1 cellular context compared by ENCODE assay signal in the genomic region with DNA sequence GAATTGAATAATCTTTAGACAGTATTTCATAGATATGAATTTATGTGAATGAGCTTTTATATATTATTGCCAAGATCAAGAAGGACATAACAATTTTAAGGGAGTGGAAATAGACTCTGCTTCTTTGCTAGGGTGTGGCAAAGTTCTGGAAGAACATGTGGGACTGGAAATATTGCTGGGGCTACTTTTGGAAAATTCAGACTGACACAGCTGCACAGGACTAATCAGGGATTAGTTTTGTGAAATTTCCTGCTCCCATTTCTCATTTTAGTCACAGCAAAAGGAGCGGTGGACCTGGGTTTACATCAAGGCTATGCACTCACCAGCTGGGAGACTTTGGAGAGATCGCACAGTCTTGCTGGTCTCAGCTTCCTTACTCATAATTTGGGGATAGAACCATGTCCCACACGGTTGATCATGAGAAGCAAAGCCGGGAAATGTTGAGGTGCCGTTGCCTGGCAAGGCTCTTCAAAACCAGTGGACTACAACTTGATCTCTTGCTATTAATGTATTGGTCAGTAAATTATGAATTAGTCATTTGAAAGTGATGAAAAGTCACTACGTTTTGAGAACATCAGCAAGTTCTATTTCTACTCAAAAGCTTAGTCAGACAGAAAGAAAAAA.
TF ChIP-seq lines count a peak whose summit lies in the region.

No MANE protein-coding gene starts in this region.

TF ChIP-seq in HCT116, 20 proteins besides CTCF, POLR2A, EP300 and RAD21 (continued from another document):
- no peak for TF ChIP-seq ZBTB33 (IDR thresholded peaks at IDR 0.05; ENCODE audit: extremely low read depth, insufficient replicate concordance, low read length)
- TF ChIP-seq, protein P1, sequence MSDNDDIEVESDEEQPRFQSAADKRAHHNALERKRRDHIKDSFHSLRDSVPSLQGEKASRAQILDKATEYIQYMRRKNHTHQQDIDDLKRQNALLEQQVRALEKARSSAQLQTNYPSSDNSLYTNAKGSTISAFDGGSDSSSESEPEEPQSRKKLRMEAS (IDR thresholded peaks at IDR 0.05) = no peak
- TF ChIP-seq JUND (IDR thresholded peaks at IDR 0.05) = no peak
- no peak for TF ChIP-seq EZH2 (IDR thresholded peaks at IDR 0.05)
- TF ChIP-seq REST (IDR thresholded peaks at IDR 0.05; ENCODE audit: low read depth) = no peak
- TF ChIP-seq TCF7L2 (IDR thresholded peaks at IDR 0.05; ENCODE audit: borderline replicate concordance, extremely low read depth, insufficient read depth, insufficient read length) = no peak
- no peak for TF ChIP-seq YY1 (IDR thresholded peaks at IDR 0.05; ENCODE audit: extremely low read depth, insufficient replicate concordance, low read depth, low read length)
- no peak for TF ChIP-seq EZH2phosphoT487 (IDR thresholded peaks at IDR 0.05; ENCODE audit: borderline replicate concordance)
- TF ChIP-seq SP1 (IDR thresholded peaks at IDR 0.05; ENCODE audit: low read depth) = no peak
- TF ChIP-seq, protein P2, sequence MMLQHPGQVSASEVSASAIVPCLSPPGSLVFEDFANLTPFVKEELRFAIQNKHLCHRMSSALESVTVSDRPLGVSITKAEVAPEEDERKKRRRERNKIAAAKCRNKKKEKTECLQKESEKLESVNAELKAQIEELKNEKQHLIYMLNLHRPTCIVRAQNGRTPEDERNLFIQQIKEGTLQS (IDR thresholded peaks at IDR 0.05) = no peak
- TF ChIP-seq ELF1 (IDR thresholded peaks at IDR 0.05; ENCODE audit: borderline replicate concordance, low read depth) = no peak
- no peak for TF ChIP-seq CEBPB (IDR thresholded peaks at IDR 0.05; ENCODE audit: low read depth)
- no peak for TF ChIP-seq SIN3A (IDR thresholded peaks at IDR 0.05; ENCODE audit: low read depth)
